In the genomic region with DNA sequence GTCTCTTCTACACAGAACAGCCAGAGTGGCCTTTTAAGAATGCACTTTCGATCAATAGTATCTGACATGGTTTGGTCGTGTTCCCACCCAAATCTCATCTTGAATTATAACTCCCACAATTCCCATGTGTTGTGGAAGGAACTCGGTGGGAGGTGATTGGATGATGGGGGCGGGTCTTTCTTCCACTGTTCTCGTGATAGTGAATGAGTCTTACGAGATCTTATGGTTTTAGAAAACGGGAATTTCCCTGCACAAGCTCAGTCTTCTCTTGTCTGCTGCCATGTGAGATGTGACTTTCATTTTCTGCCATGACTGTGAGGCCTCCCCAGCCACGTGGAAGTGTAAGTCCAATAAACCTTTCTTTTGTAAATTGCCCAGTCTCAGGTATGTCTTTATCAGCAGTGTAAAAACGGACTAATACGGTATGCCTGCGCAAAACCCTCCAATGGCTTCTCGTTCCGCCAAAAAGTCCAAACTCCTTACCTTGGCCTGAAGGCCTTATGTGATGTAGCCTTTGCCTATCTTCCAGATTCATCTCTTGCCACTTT, we compare ENCODE assay signal across 1 cellular context.
TF ChIP-seq lines count a peak whose summit lies in the region.

No MANE protein-coding gene starts in this region.

TF ChIP-seq in GM23338, 12 proteins besides CTCF, POLR2A, EP300 and RAD21 (continued from another document):
- TF ChIP-seq ZNF331 (CRISPR knock-in tag; IDR thresholded peaks at IDR 0.05; ENCODE audit: low read depth), result no peak
